In genomic region chr3:134651347-134652041, GRCh38 we compare ENCODE assay signal across 9 cellular contexts. TPM values are rescaled to one million over a fixed set of nuclear protein-coding genes. Genes with fewer than 3 reads are reported as not detected.
A peak's percentile ranks its signal among the peaks of the same experiment; 100 is the strongest.
DNase-seq lines count a peak whose midpoint lies in the region; ATAC-seq and TF ChIP-seq lines count a peak whose summit lies in the region.
"Had no signal": no experiment of that assay in that cellular context is flagged by ENCODE, and none has a peak within 500 bp of the region (broad histone marks: within the 10 kb centered on the region; RNA-seq: fewer than 3 reads in every experiment).

No MANE protein-coding gene starts in this region.

- in situ Hi-C loops in G401 (cut with HindIII; ENCODE audit: low sequenced_read_pairs), result no loop called here
- in situ Hi-C loops in astrocyte of the cerebellum (cut with HindIII; ENCODE audit: low sequenced_read_pairs), result no loop called here

- H3K4me3 ChIP-seq in astrocyte of the cerebellum (ENCODE audit: low read depth, low read length) (peak overlapping the region; percentile 46), iPS-11a (ENCODE audit: low read depth, low read length) (peak overlapping the region; percentile 5), sigmoid colon (peak overlapping the region; percentile 28 to 62 (median 57)), OCI-LY7 (ENCODE audit: low read depth, low read length, poor library complexity, severe bottlenecking) (no peak overlapping the region)

- H3K4me1 ChIP-seq in sigmoid colon (peaks cover 0 to 31% (median 25%) of the 10 kb centered on the region in 4 donors), OCI-LY7 (ENCODE audit: insufficient read depth, low read length, poor library complexity, severe bottlenecking) (no peaks in the 10 kb centered on the region)

- POLR2A ChIA-PET in OCI-LY7 (lab: Charles Lee), result no interaction called here

- 9 to 18% methylated on average over 17 of the region's 17 CpGs for WGBS in sigmoid colon, 2 donors

- ATAC-seq in GM19467 (IDR thresholded peaks at IDR 0.05; ENCODE audit: unreplicated experiment), result no peak

- no peak for TF ChIP-seq POLR2A in sigmoid colon (IDR thresholded peaks at IDR 0.05)

- H4K20me1 ChIP-seq in OCI-LY7 (ENCODE audit: insufficient read depth, low read length), result no peaks in the 10 kb centered on the region

- H3K27ac ChIP-seq in sigmoid colon (peak overlapping the region; percentile 79 to 84 (median 80)), OCI-LY7 (ENCODE audit: low read depth, low read length, poor library complexity, severe bottlenecking) (no peak overlapping the region)

- H3K9me3 ChIP-seq in sigmoid colon (no peaks in the 10 kb centered on the region), OCI-LY7 (ENCODE audit: low read length) (no peaks in the 10 kb centered on the region)

- intact Hi-C loops in sigmoid colon (cut with DNase I), result loop anchor here (2.0 to 5.0 kb wide), 2 partner anchors 49 to 103 kb away; no protein-coding TSS in a partner anchor
- intact Hi-C loops in OCI-LY7 (cut with micrococcal nuclease; ENCODE audit: unreplicated experiment), result no loop called here

- TF ChIP-seq EP300 in sigmoid colon (IDR thresholded peaks at IDR 0.05), result no peak

- no peaks in the 10 kb centered on the region for H3K27me3 ChIP-seq in sigmoid colon

- H3K79me2 ChIP-seq in OCI-LY7 (ENCODE audit: insufficient read depth, low read depth, low read length), result no peaks in the 10 kb centered on the region

- no TSS peak for BruUV-seq in OCI-LY7 (replicated peaks; lab: Mats Ljungman, UMichigan)

- H2AFZ ChIP-seq in OCI-LY7 (ENCODE audit: low read length), result no peak overlapping the region

- DNase-seq in G401 (ENCODE audit: low spot score), result peak; percentile 87
- no peak for DNase-seq in astrocyte of the cerebellum (ENCODE audit: low read depth)
- peak; percentile 84 for DNase-seq in sigmoid colon
- DNase-seq in GM10266 (ENCODE audit: extremely low spot score), result no peak
- no peak for DNase-seq in NCI-H524 (lab: John Stamatoyannopoulos, UW)
- DNase-seq in OCI-LY7 (ENCODE audit: low spot score), result no peak

- no peaks in the 10 kb centered on the region for H3K9me2 ChIP-seq in OCI-LY7 (ENCODE audit: insufficient read depth, low read length)

- no peak for TF ChIP-seq CTCF in astrocyte of the cerebellum (IDR thresholded peaks at IDR 0.05; ENCODE audit: low read depth, low read length, missing control alignments)
- no peak for TF ChIP-seq CTCF in sigmoid colon (IDR thresholded peaks at IDR 0.05)
- no peak for TF ChIP-seq CTCF in GM10266 (IDR thresholded peaks at IDR 0.05; ENCODE audit: control insufficient read depth, insufficient read depth, low read depth, missing control alignments)
- no peak for TF ChIP-seq CTCF in OCI-LY7 (conservative IDR thresholded peaks at IDR 0.05; ENCODE audit: low read length)

- H3K36me3 ChIP-seq in sigmoid colon, result no peaks in the 10 kb centered on the region
- no peaks in the 10 kb centered on the region for H3K36me3 ChIP-seq in OCI-LY7 (ENCODE audit: insufficient read depth, low read length)

- H3K4me2 ChIP-seq in OCI-LY7 (ENCODE audit: low read length), result no peak overlapping the region

- CTCF ChIA-PET in OCI-LY7 (lab: Charles Lee; ENCODE audit: unreplicated experiment), result no interaction called here

RNA-seq across cellular contexts. Expression of gene KY, which starts 0.7 kb away (rescaled TPM):
- not detected in 2 replicates for total RNA-seq in G401 (2014; rRNA removed; shearing (Covaris generic))
- total RNA-seq in sigmoid colon (1 to 10 TPM; 1.3 to 3.9 (median 3.1) TPM), OCI-LY7 (2022) (not detected in 2 replicates)
- under 1 TPM in 1 of 3 donors, not detected in 2; 0.13 TPM for polyA plus RNA-seq in sigmoid colon
- not detected in 2 replicates for total RNA-seq in OCI-LY7 (2014; rRNA removed; shearing (Covaris generic))
- total RNA-seq: pulmonary artery endothelial cell had no signal

Comparison
In these comparisons a context has a peak if more than half of its experiments do, and no peak if none do; other contexts are left out.
1. DNase-seq: peak in G401 (single experiment) and sigmoid colon (single experiment); none in astrocyte of the cerebellum (single experiment), GM10266 (single experiment), NCI-H524 (0 of 2) and OCI-LY7 (single experiment).